In genomic region chr3:171285287-171285686, GRCh38 we compare ENCODE assay signal across 13 cellular contexts.
DNase-seq lines count a peak whose midpoint lies in the region; ATAC-seq and TF ChIP-seq lines count a peak whose summit lies in the region.
"Had no signal": no experiment of that assay in that cellular context is flagged by ENCODE, and none has a peak within 500 bp of the region (broad histone marks: within the 10 kb centered on the region; RNA-seq: fewer than 3 reads in every experiment).

No MANE protein-coding gene starts in this region.

- H3K4me3 ChIP-seq in ascending aorta, result no peak overlapping the region
- H3K4me3 ChIP-seq: right atrium auricular region had no signal

- peak overlapping the region; percentile 75 to 83 for H3K27ac ChIP-seq in ascending aorta

- peaks cover 3% of the 10 kb centered on the region for H3K9me3 Mint-ChIP-seq in activated T-cell treated with anti-CD3 and anti-CD28 coated beads, Interleukin-2, amount 50 U/mL, for 24 hours
- no peaks in the 10 kb centered on the region for H3K9me3 Mint-ChIP-seq in stimulated activated naive CD8-positive, alpha-beta T cell treated with anti-CD3 and anti-CD28 coated beads, Interleukin-15, amount 100 ng/mL, for 72 hours
- H3K9me3 Mint-ChIP-seq: stimulated activated memory B cell treated with anti-CD40 and anti-IgM and Interleukin-4, amounts not matched to agents 10 μg/mL and 1 μg/mL and 100 μg/mL, for 72 hours had no signal

- in situ Hi-C loops in G401 (cut with HindIII; ENCODE audit: low sequenced_read_pairs), result no loop called here

- ATAC-seq in HG03066 (IDR thresholded peaks at IDR 0.05; ENCODE audit: low read depth, unreplicated experiment), result peak; percentile 23
- ATAC-seq in stimulated activated naive CD8-positive, alpha-beta T cell treated with anti-CD3 and anti-CD28 coated beads, Interleukin-15, amount 100 ng/mL, for 72 hours, result peak; percentile 83
- ATAC-seq in GM19324 (IDR thresholded peaks at IDR 0.05; ENCODE audit: low FRiP score, unreplicated experiment), result no peak
- ATAC-seq: stimulated activated memory B cell treated with anti-CD40 and anti-IgM and Interleukin-4, amounts not matched to agents 10 μg/mL and 1 μg/mL and 100 μg/mL, for 72 hours had no signal

- no peaks in the 10 kb centered on the region for H3K27me3 Mint-ChIP-seq in activated T-cell treated with anti-CD3 and anti-CD28 coated beads, Interleukin-2, amount 50 U/mL, for 24 hours
- no peaks in the 10 kb centered on the region for H3K27me3 Mint-ChIP-seq in stimulated activated naive CD8-positive, alpha-beta T cell treated with anti-CD3 and anti-CD28 coated beads, Interleukin-15, amount 100 ng/mL, for 72 hours

- no peaks in the 10 kb centered on the region for H3K27me3 ChIP-seq in ascending aorta
- H3K27me3 ChIP-seq: right atrium auricular region had no signal

- peaks cover 4% of the 10 kb centered on the region for H3K36me3 Mint-ChIP-seq in activated T-cell treated with anti-CD3 and anti-CD28 coated beads, Interleukin-2, amount 50 U/mL, for 24 hours (ENCODE audit: low read depth)
- H3K36me3 Mint-ChIP-seq: stimulated activated memory B cell treated with anti-CD40 and anti-IgM and Interleukin-4, amounts not matched to agents 10 μg/mL and 1 μg/mL and 100 μg/mL, for 72 hours had no signal

- TF ChIP-seq CTCF in ascending aorta (IDR thresholded peaks at IDR 0.05), result no peak

- H3K27ac Mint-ChIP-seq in activated T-cell treated with anti-CD3 and anti-CD28 coated beads, Interleukin-2, amount 50 U/mL, for 24 hours, result peak overlapping the region; percentile 84
- no peak overlapping the region for H3K27ac Mint-ChIP-seq in stimulated activated naive CD8-positive, alpha-beta T cell treated with anti-CD3 and anti-CD28 coated beads, Interleukin-15, amount 100 ng/mL, for 72 hours
- H3K27ac Mint-ChIP-seq: stimulated activated memory B cell treated with anti-CD40 and anti-IgM and Interleukin-4, amounts not matched to agents 10 μg/mL and 1 μg/mL and 100 μg/mL, for 72 hours had no signal

- intact Hi-C loops in ascending aorta (cut with DNase I), result loop anchor here (10.0 kb wide), 2 partner anchors 180 to 1520 kb away; partner anchors contain the start of genes ACTRT3, TERC and TNIK

- H3K4me1 Mint-ChIP-seq in activated T-cell treated with anti-CD3 and anti-CD28 coated beads, Interleukin-2, amount 50 U/mL, for 24 hours (ENCODE audit: low read depth), result peaks cover 73% of the 10 kb centered on the region
- peaks cover 59% of the 10 kb centered on the region for H3K4me1 Mint-ChIP-seq in stimulated activated naive CD8-positive, alpha-beta T cell treated with anti-CD3 and anti-CD28 coated beads, Interleukin-15, amount 100 ng/mL, for 72 hours
- H3K4me1 Mint-ChIP-seq: stimulated activated memory B cell treated with anti-CD40 and anti-IgM and Interleukin-4, amounts not matched to agents 10 μg/mL and 1 μg/mL and 100 μg/mL, for 72 hours had no signal

- H3K4me3 Mint-ChIP-seq in activated T-cell treated with anti-CD3 and anti-CD28 coated beads, Interleukin-2, amount 50 U/mL, for 24 hours, result peak overlapping the region; percentile 43
- peak overlapping the region; percentile 43 to 77 for H3K4me3 Mint-ChIP-seq in stimulated activated naive CD8-positive, alpha-beta T cell treated with anti-CD3 and anti-CD28 coated beads, Interleukin-15, amount 100 ng/mL, for 72 hours
- H3K4me3 Mint-ChIP-seq: stimulated activated memory B cell treated with anti-CD40 and anti-IgM and Interleukin-4, amounts not matched to agents 10 μg/mL and 1 μg/mL and 100 μg/mL, for 72 hours had no signal

- no peak for DNase-seq in activated T-cell treated with anti-CD3 and anti-CD28 coated beads, Interleukin-2, amount 50 U/mL, for 24 hours
- no peak for DNase-seq in activated T-cell treated with anti-CD3 and anti-CD28 coated beads, Interleukin-2, amount 50 U/mL, for 48 hours
- DNase-seq in ascending aorta (ENCODE audit: low spot score in 2 of 2) (no peak), G401 (ENCODE audit: low spot score) (no peak), GF-D8 (lab: John Stamatoyannopoulos, UW) (no peak)
- DNase-seq in stimulated activated naive CD8-positive, alpha-beta T cell treated with anti-CD3 and anti-CD28 coated beads, Interleukin-15, amount 100 ng/mL, for 72 hours, result no peak
- DNase-seq: effector memory CD4-positive, alpha-beta T cell; NCI-H1417 treated with DMSO at 0.1 percent for 48 hours; SIG-M5 had no signal

- no peaks in the 10 kb centered on the region for H3K9me3 ChIP-seq in ascending aorta
- H3K9me3 ChIP-seq: right atrium auricular region had no signal

- no peaks in the 10 kb centered on the region for H3K36me3 ChIP-seq in ascending aorta
- H3K36me3 ChIP-seq: right atrium auricular region had no signal

- H3K4me1 ChIP-seq in ascending aorta, result peaks cover 0 to 28% of the 10 kb centered on the region in 2 donors
